Comparison of ENCODE assay signal across 10 cellular contexts in genomic region chr1:164673584-164674214, GRCh38.
DNase-seq lines count a peak whose midpoint lies in the region; ATAC-seq, FAIRE-seq and TF ChIP-seq lines count a peak whose summit lies in the region.
"Had no signal": no experiment of that assay in that cellular context is flagged by ENCODE, and none has a peak within 500 bp of the region (broad histone marks: within the 10 kb centered on the region; RNA-seq: fewer than 3 reads in every experiment).

No MANE protein-coding gene starts in this region.

- POLR2A ChIA-PET in A673 (lab: Charles Lee; ENCODE audit: low non-redundant PET) = no interaction called here

- no TSS peak for BruUV-seq in A673 (replicated peaks; lab: Mats Ljungman, UMichigan)

- TF ChIP-seq EP300 in tibial nerve (IDR thresholded peaks at IDR 0.05) = no peak

- in situ Hi-C loops in GM13977 (cut with MboI; ENCODE audit: low pct_unique_long_range_greater_than_20kb, low sequenced_read_pairs, unreplicated experiment) = no loop called here

- H3K9me3 ChIP-seq in A673 (ENCODE audit: low read depth, low read length, poor library complexity, severe bottlenecking) (no peaks in the 10 kb centered on the region), tibial nerve (peaks cover 0 to 8% (median 0%) of the 10 kb centered on the region in 4 donors), pancreas (no peaks in the 10 kb centered on the region)
- H3K9me3 ChIP-seq: SJSA1 had no signal

- DNase-seq in A673 (ENCODE audit: low spot score) (peak; percentile 52), GM13977 (ENCODE audit: low spot score) (no peak), RPMI7951 (ENCODE audit: low read depth) (peak; percentile 50), glomerular visceral epithelial cell (ENCODE audit: extremely low spot score) (peak; percentile 24), tibial nerve (ENCODE audit: low spot score in 2 of 2) (no peak), pancreas (no peak)
- DNase-seq: activated naive CD4-positive, alpha-beta T cell had no signal

- no peaks in the 10 kb centered on the region for H3K36me3 ChIP-seq in A673 (ENCODE audit: insufficient read depth, low read length, poor library complexity, severe bottlenecking)
- H3K36me3 ChIP-seq in tibial nerve = no peaks in the 10 kb centered on the region
- no peaks in the 10 kb centered on the region for H3K36me3 ChIP-seq in pancreas
- H3K36me3 ChIP-seq: SJSA1 had no signal

- H3K4me1 ChIP-seq in A673 (ENCODE audit: insufficient read depth, low read length, poor library complexity, severe bottlenecking) = peaks cover 6% of the 10 kb centered on the region
- H3K4me1 ChIP-seq in tibial nerve = peaks cover 0 to 8% (median 4%) of the 10 kb centered on the region in 4 donors
- peaks cover 28 to 55% (median 54%) of the 10 kb centered on the region in 3 donors for H3K4me1 ChIP-seq in pancreas
- H3K4me1 ChIP-seq: SJSA1 had no signal

- no peaks in the 10 kb centered on the region for H3K27me3 ChIP-seq in A673 (replicated peaks; ENCODE audit: insufficient read depth, low read depth, low read length, poor library complexity)
- H3K27me3 ChIP-seq in tibial nerve = no peaks in the 10 kb centered on the region
- no peaks in the 10 kb centered on the region for H3K27me3 ChIP-seq in pancreas
- H3K27me3 ChIP-seq: SJSA1 had no signal

- 91 to 92% methylated on average over 14 of the region's 14 CpGs for WGBS in tibial nerve, 2 donors
- WGBS in pancreas, 2 donors = 79 to 81% methylated on average over 14 of the region's 14 CpGs

- FAIRE-seq in pancreas (lab: Jason Lieb, UNC) = no peak

- TF ChIP-seq CTCF in A673 (conservative IDR thresholded peaks at IDR 0.05; ENCODE audit: low read depth, low read length) = peak; percentile 71
- peak; percentile 38 for TF ChIP-seq CTCF in GM13977 (IDR thresholded peaks at IDR 0.05; ENCODE audit: extremely low read depth, insufficient read depth, missing control alignments)
- TF ChIP-seq CTCF in tibial nerve (IDR thresholded peaks at IDR 0.05) = peak in 2 of 5 experiments; percentile 11 to 17
- TF ChIP-seq CTCF in pancreas (IDR thresholded peaks at IDR 0.05) = peak in 1 of 4 donors; percentile 30

- no peak for ATAC-seq in pancreas
- ATAC-seq in HG03432 (IDR thresholded peaks at IDR 0.05; ENCODE audit: unreplicated experiment) = no peak
- no peak for ATAC-seq in HG03521 (IDR thresholded peaks at IDR 0.05; ENCODE audit: unreplicated experiment)

- H3K4me3 ChIP-seq in A673 (ENCODE audit: low read depth, low read length, poor library complexity, severe bottlenecking) (no peak overlapping the region), tibial nerve (no peak overlapping the region), pancreas (no peak overlapping the region)
- H3K4me3 ChIP-seq: SJSA1 had no signal

- intact Hi-C loops in A673 (cut with micrococcal nuclease; ENCODE audit: unreplicated experiment) = no loop called here
- intact Hi-C loops in pancreas (cut with DNase I) = no loop called here

- H3K27ac ChIP-seq in A673 (ENCODE audit: low read depth, low read length, poor library complexity, severe bottlenecking) = no peak overlapping the region
- no peak overlapping the region for H3K27ac ChIP-seq in tibial nerve
- no peak overlapping the region for H3K27ac ChIP-seq in pancreas
- H3K27ac ChIP-seq: SJSA1 had no signal

- CTCF ChIA-PET in A673 (lab: Charles Lee) = interaction anchor here (0.6 to 0.7 kb wide), 3 partner anchors 565 to 1149 kb away, joined by 5 to 12 read pairs (median 5); no protein-coding TSS in a partner anchor

- no peak for TF ChIP-seq POLR2A in tibial nerve (IDR thresholded peaks at IDR 0.05)

Comparison
In these comparisons a context has a peak if more than half of its experiments do, and no peak if none do; other contexts are left out.
1. DNase-seq: peak in A673 (single experiment), RPMI7951 (single experiment) and glomerular visceral epithelial cell (single experiment); none in GM13977 (single experiment), tibial nerve (0 of 2) and pancreas (0 of 6).